Comparison of ENCODE assay signal across 31 cellular contexts in the genomic region with DNA sequence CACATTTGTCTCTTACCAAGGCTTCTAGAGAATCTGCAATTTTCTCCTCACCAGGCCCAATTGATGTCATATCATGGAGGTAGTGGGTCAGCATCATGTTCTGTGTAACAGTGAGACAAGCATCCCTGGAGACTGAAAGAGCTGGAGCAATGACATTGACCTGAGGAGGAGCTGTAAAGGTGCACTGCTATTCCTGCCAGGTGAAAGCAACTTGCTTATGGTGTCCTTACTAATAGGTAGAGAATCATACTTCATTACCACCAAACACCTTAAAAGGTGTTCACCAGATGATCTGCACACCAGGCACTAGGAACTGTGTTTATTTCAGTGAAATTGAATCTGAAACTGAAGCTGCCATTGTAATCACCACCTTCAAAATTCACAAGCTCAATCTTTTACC.
"Had no signal": no experiment of that assay in that cellular context is flagged by ENCODE, and none has a peak within 500 bp of the region (broad histone marks: within the 10 kb centered on the region; RNA-seq: fewer than 3 reads in every experiment).

No MANE protein-coding gene starts in this region.

- H3K27ac ChIP-seq: body of pancreas, breast epithelium, SJSA1 had no signal

- H3K9ac ChIP-seq: SK-N-SH had no signal

- H3K4me1 Mint-ChIP-seq: WTC11 had no signal

- H3K27me3 ChIP-seq: body of pancreas, breast epithelium, MG63, SJSA1 had no signal

- H3K4me2 ChIP-seq: SK-N-SH had no signal

- H2AFZ ChIP-seq: PC-9 had no signal

- H3K36me3 ChIP-seq: breast epithelium, MG63, SJSA1 had no signal

- H3K4me3 Mint-ChIP-seq: activated CD4-positive, alpha-beta T cell treated with anti-CD3 and anti-CD28 coated beads for 36 hours; activated CD4-positive, alpha-beta T cell treated with anti-CD3 and anti-CD28 coated beads, Interleukin-2, amount 10 ng/mL, durations not matched to agents 7 days and 5 days; activated naive CD4-positive, alpha-beta T cell treated with anti-CD3 and anti-CD28 coated beads, Interleukin-2, amount 50 U/mL, for 24 hours; activated naive CD8-positive, alpha-beta T cell treated with anti-CD3 and anti-CD28 coated beads, Interleukin-2, amount 10 ng/mL, durations not matched to agents 7 days and 5 days; activated T-cell treated with anti-CD3 and anti-CD28 coated beads, Interleukin-2, amount 50 U/mL, for 4 hours; activated T-helper 1 cell treated with anti-CD3 and anti-CD28 coated beads, Interleukin-12 subunit alpha, Interleukin-12 subunit beta, Interleukin-2, Interleukin-4 antibody, amounts not matched to agents 30 ng/mL and 10 ng/mL and 1 ng/mL, durations not matched to agents 14 hours and 24 hours and 36 hours; T-helper 1 cell treated with Interleukin-12 subunit alpha and Interleukin-12 subunit beta and Interleukin-4 antibody, amounts not matched to agents 30 μg/mL and 1 μg/mL, for 36 hours; T-helper 2 cell treated with Interferon-gamma antibody and Interleukin-4, amounts not matched to agents 5 μg/mL and 100 μg/mL, for 36 hours; WTC11 had no signal

- H3K4me3 ChIP-seq: body of pancreas, breast epithelium, MG63, PC-9, SJSA1 had no signal

- DNase-seq: activated CD4-positive, alpha-beta T cell treated with anti-CD3 and anti-CD28 coated beads for 36 hours; activated CD4-positive, alpha-beta T cell treated with anti-CD3 and anti-CD28 coated beads, Interleukin-2, amount 10 ng/mL, durations not matched to agents 7 days and 5 days; activated CD4-positive, alpha-beta T cell treated with anti-CD3 and anti-CD28 coated beads, Interleukin-2, amount 50 U/mL, for 48 hours; activated CD8-positive, alpha-beta memory T cell treated with anti-CD3 and anti-CD28 coated beads, Interleukin-2, amount 50 U/mL, for 4 hours; activated naive CD8-positive, alpha-beta T cell treated with anti-CD3 and anti-CD28 coated beads, Interleukin-2, amount 10 ng/mL, durations not matched to agents 7 days and 5 days; activated T-cell treated with anti-CD3 and anti-CD28 coated beads for 4 hours; activated T-cell treated with anti-CD3 and anti-CD28 coated beads, Interleukin-2, amount 50 U/mL, for 4 hours; amygdala; body of pancreas; Kasumi-1; MG63; MV-4-11; NCI-H1092; NCI-H1436 treated with DMSO at 0.1 percent for 48 hours; NCI-H1694 treated with DMSO at 0.1 percent for 48 hours; NCI-H2029; NCI-H345; NCI-H524 treated with DMSO at 0.1 percent for 48 hours; NK-92 treated with Interleukin-12 subunit alpha and Interleukin-12 subunit beta, amount 100 ng/mL, for 24 hours; PC-9; SHP77; SK-N-SH had no signal

- ATAC-seq: activated CD4-positive, alpha-beta T cell treated with anti-CD3 and anti-CD28 coated beads for 36 hours; activated CD4-positive, CD25-positive, alpha-beta regulatory T cell treated with anti-CD3 and anti-CD28 coated beads, Interleukin-2, amount 50 U/mL, for 24 hours; activated T-cell treated with anti-CD3 and anti-CD28 coated beads, Interleukin-2, amount 50 U/mL, for 4 hours; body of pancreas; WTC11 had no signal

- H3K36me3 Mint-ChIP-seq: activated naive CD4-positive, alpha-beta T cell treated with anti-CD3 and anti-CD28 coated beads, Interleukin-2, amount 50 U/mL, for 24 hours; activated naive CD8-positive, alpha-beta T cell treated with anti-CD3 and anti-CD28 coated beads, Interleukin-2, amount 10 ng/mL, durations not matched to agents 7 days and 5 days; WTC11 had no signal

- H3K9me3 ChIP-seq: body of pancreas, breast epithelium, MG63, SJSA1, SK-N-SH had no signal

- FAIRE-seq: astrocyte had no signal

- H3K27me3 Mint-ChIP-seq: activated CD4-positive, alpha-beta T cell treated with anti-CD3 and anti-CD28 coated beads for 36 hours; activated CD4-positive, alpha-beta T cell treated with anti-CD3 and anti-CD28 coated beads, Interleukin-2, amount 10 ng/mL, durations not matched to agents 7 days and 5 days; activated naive CD4-positive, alpha-beta T cell treated with anti-CD3 and anti-CD28 coated beads, Interleukin-2, amount 50 U/mL, for 24 hours; activated naive CD8-positive, alpha-beta T cell treated with anti-CD3 and anti-CD28 coated beads, Interleukin-2, amount 10 ng/mL, durations not matched to agents 7 days and 5 days had no signal

- H3K9me3 Mint-ChIP-seq: activated CD4-positive, alpha-beta T cell treated with anti-CD3 and anti-CD28 coated beads, Interleukin-2, amount 10 ng/mL, durations not matched to agents 7 days and 5 days; activated naive CD4-positive, alpha-beta T cell treated with anti-CD3 and anti-CD28 coated beads, Interleukin-2, amount 50 U/mL, for 24 hours; activated naive CD8-positive, alpha-beta T cell treated with anti-CD3 and anti-CD28 coated beads, Interleukin-2, amount 10 ng/mL, durations not matched to agents 7 days and 5 days; activated T-cell treated with anti-CD3 and anti-CD28 coated beads, Interleukin-2, amount 50 U/mL, for 4 hours; activated T-helper 1 cell treated with anti-CD3 and anti-CD28 coated beads, Interleukin-12 subunit alpha, Interleukin-12 subunit beta, Interleukin-2, Interleukin-4 antibody, amounts not matched to agents 30 ng/mL and 10 ng/mL and 1 ng/mL, durations not matched to agents 14 hours and 24 hours and 36 hours; T-helper 1 cell treated with Interleukin-12 subunit alpha and Interleukin-12 subunit beta and Interleukin-4 antibody, amounts not matched to agents 30 μg/mL and 1 μg/mL, for 36 hours; T-helper 2 cell treated with Interferon-gamma antibody and Interleukin-4, amounts not matched to agents 5 μg/mL and 100 μg/mL, for 36 hours; WTC11 had no signal

- H3K4me1 ChIP-seq: body of pancreas, breast epithelium, SJSA1 had no signal

- H3K27ac Mint-ChIP-seq: activated CD4-positive, alpha-beta T cell treated with anti-CD3 and anti-CD28 coated beads, Interleukin-2, amount 10 ng/mL, durations not matched to agents 7 days and 5 days; activated naive CD8-positive, alpha-beta T cell treated with anti-CD3 and anti-CD28 coated beads, Interleukin-2, amount 10 ng/mL, durations not matched to agents 7 days and 5 days; activated T-helper 1 cell treated with anti-CD3 and anti-CD28 coated beads, Interleukin-12 subunit alpha, Interleukin-12 subunit beta, Interleukin-2, Interleukin-4 antibody, amounts not matched to agents 30 ng/mL and 10 ng/mL and 1 ng/mL, durations not matched to agents 14 hours and 24 hours and 36 hours; T-helper 1 cell treated with Interleukin-12 subunit alpha and Interleukin-12 subunit beta and Interleukin-4 antibody, amounts not matched to agents 30 μg/mL and 1 μg/mL, for 36 hours; T-helper 2 cell treated with Interferon-gamma antibody and Interleukin-4, amounts not matched to agents 5 μg/mL and 100 μg/mL, for 36 hours; WTC11 had no signal
